8 cellular contexts compared by ENCODE assay signal in the genomic region with DNA sequence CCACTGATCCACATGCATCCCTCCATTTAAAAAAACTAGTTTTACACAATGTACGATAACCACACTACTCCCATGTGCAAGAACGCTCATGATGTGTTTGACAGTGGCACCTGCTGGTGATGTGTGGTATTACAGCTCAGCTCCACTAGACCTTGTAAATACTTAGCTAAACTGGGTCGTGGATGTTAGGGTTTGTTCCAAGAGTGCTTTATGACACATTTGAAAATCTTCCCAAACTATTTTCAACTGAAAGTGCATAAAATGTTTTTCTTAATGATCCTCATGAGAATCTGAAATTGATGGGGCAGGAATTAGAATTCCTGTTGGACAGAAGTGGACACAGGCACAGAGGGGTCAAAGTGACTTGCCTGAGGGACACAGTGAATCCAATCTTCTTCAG.
DNase-seq lines count a peak whose midpoint lies in the region; ATAC-seq and TF ChIP-seq lines count a peak whose summit lies in the region.

No MANE protein-coding gene starts in this region.

- H3K9me3 ChIP-seq in left lung (peaks cover 0 to 7% of the 10 kb centered on the region in 2 donors), tibial nerve (peaks cover 0 to 13% (median 0%) of the 10 kb centered on the region in 4 donors)

- H3K4me1 ChIP-seq in left lung (peaks cover 25 to 81% of the 10 kb centered on the region in 2 donors), tibial nerve (peaks cover 0 to 76% (median 31%) of the 10 kb centered on the region in 4 donors)

- DNase-seq in ELF-1 (ENCODE audit: low read depth, low spot score): peak; percentile 41
- DNase-seq in LNCaP clone FGC (ENCODE audit: low read depth): peak; percentile 6
- peak; percentile 87 for DNase-seq in amniotic epithelial cell (ENCODE audit: low read depth)
- no peak for DNase-seq in left lung
- peak; percentile 68 to 81 for DNase-seq in tibial nerve (ENCODE audit: low spot score in 2 of 2)
- DNase-seq in GOT3 (lab: John Stamatoyannopoulos, UW): no peak
- no peak for DNase-seq in naive thymus-derived CD8-positive, alpha-beta T cell

- POLR2A ChIA-PET in naive thymus-derived CD8-positive, alpha-beta T cell (lab: Charles Lee): no interaction called here

- no peak overlapping the region for H3K4me3 Mint-ChIP-seq in naive thymus-derived CD8-positive, alpha-beta T cell

- no peak for TF ChIP-seq EP300 in tibial nerve (IDR thresholded peaks at IDR 0.05)

- peaks cover 0 to 4% (median 0%) of the 10 kb centered on the region in 5 donors for H3K27me3 Mint-ChIP-seq in naive thymus-derived CD8-positive, alpha-beta T cell

- H3K27ac ChIP-seq in left lung (peak overlapping the region; percentile 16 to 69), tibial nerve (peak overlapping the region in 3 of 4 donors; percentile 67 to 88 (median 80))

- ATAC-seq in left lung (peak; percentile 13), GM19324 (IDR thresholded peaks at IDR 0.05; ENCODE audit: low FRiP score, unreplicated experiment) (no peak)
- no peak for ATAC-seq in naive thymus-derived CD8-positive, alpha-beta T cell

- H3K4me3 ChIP-seq in LNCaP clone FGC (ENCODE audit: low read depth, low read length) (no peak overlapping the region), left lung (no peak overlapping the region), tibial nerve (no peak overlapping the region)

- no peaks in the 10 kb centered on the region for H3K27me3 ChIP-seq in left lung
- no peaks in the 10 kb centered on the region for H3K27me3 ChIP-seq in tibial nerve

- no peak for TF ChIP-seq POLR2A in tibial nerve (IDR thresholded peaks at IDR 0.05)

- H3K4me1 Mint-ChIP-seq in naive thymus-derived CD8-positive, alpha-beta T cell: peaks cover 7 to 28% (median 16%) of the 10 kb centered on the region in 4 donors

- peak; percentile 61 for TF ChIP-seq CTCF in LNCaP clone FGC (IDR thresholded peaks at IDR 0.05; ENCODE audit: control insufficient read depth, extremely low read depth, insufficient read depth)
- peak; percentile 62 to 78 for TF ChIP-seq CTCF in left lung (IDR thresholded peaks at IDR 0.05)
- TF ChIP-seq CTCF in tibial nerve (IDR thresholded peaks at IDR 0.05): peak; percentile 51 to 91 (median 68)

- H3K27ac Mint-ChIP-seq in naive thymus-derived CD8-positive, alpha-beta T cell: peak overlapping the region in 2 of 10 donors; percentile 66 to 69

- intact Hi-C loops in left lung (cut with DNase I): loop anchor here in 1 of 2 donors (10.0 kb wide), 1 partner anchor 410 kb away; no protein-coding TSS in a partner anchor

- 69 to 74% methylated on average over 3 of the region's 3 CpGs for WGBS in tibial nerve, 2 donors

- no peaks in the 10 kb centered on the region for H3K36me3 ChIP-seq in left lung
- no peaks in the 10 kb centered on the region for H3K36me3 ChIP-seq in tibial nerve

- peaks cover 0 to 24% (median 4%) of the 10 kb centered on the region in 9 donors for H3K9me3 Mint-ChIP-seq in naive thymus-derived CD8-positive, alpha-beta T cell

- H3K36me3 Mint-ChIP-seq in naive thymus-derived CD8-positive, alpha-beta T cell: peaks cover 0 to 11% (median 7%) of the 10 kb centered on the region in 3 donors

Comparison
In these comparisons a context has a peak if more than half of its experiments do, and no peak if none do; other contexts are left out.
1. DNase-seq: peak in ELF-1 (single experiment), LNCaP clone FGC (single experiment), amniotic epithelial cell (single experiment) and tibial nerve (2 of 2); none in left lung (0 of 2), GOT3 (single experiment) and naive thymus-derived CD8-positive, alpha-beta T cell (0 of 10).
2. Peak in every context shown above with its lines, with median percentiles within 50 percentile points of each other: CTCF ChIP-seq.